8 cellular contexts compared by ENCODE assay signal in genomic region chr6:53979468-53980067, GRCh38.
DNase-seq lines count a peak whose midpoint lies in the region; ATAC-seq and TF ChIP-seq lines count a peak whose summit lies in the region.

No MANE protein-coding gene starts in this region.

- no peak for ATAC-seq in WTC11
- no peak for ATAC-seq in GM18505 (IDR thresholded peaks at IDR 0.05; ENCODE audit: unreplicated experiment)

- no peak overlapping the region for H3K27ac Mint-ChIP-seq in WTC11
- no peak overlapping the region for H3K27ac Mint-ChIP-seq in activated T-helper 1 cell treated with anti-CD3 and anti-CD28 coated beads, Interleukin-12 subunit alpha, Interleukin-12 subunit beta, Interleukin-2, Interleukin-4 antibody, amounts not matched to agents 30 ng/mL and 10 ng/mL and 1 ng/mL, durations not matched to agents 14 hours and 24 hours and 36 hours

- POLR2A ChIA-PET in WTC11 (lab: Charles Lee) = no interaction called here

- no peaks in the 10 kb centered on the region for H3K4me1 Mint-ChIP-seq in WTC11
- H3K4me1 Mint-ChIP-seq in activated T-helper 1 cell treated with anti-CD3 and anti-CD28 coated beads, Interleukin-12 subunit alpha, Interleukin-12 subunit beta, Interleukin-2, Interleukin-4 antibody, amounts not matched to agents 30 ng/mL and 10 ng/mL and 1 ng/mL, durations not matched to agents 14 hours and 24 hours and 36 hours (ENCODE audit: low read depth) = no peaks in the 10 kb centered on the region

- CTCF ChIA-PET in WTC11 (lab: Charles Lee) = no interaction called here

- TF ChIP-seq CTCF in AG10803 (conservative IDR thresholded peaks at IDR 0.05; ENCODE audit: low read length) (peak; percentile 93), GM12864 (IDR thresholded peaks at IDR 0.05; ENCODE audit: low read depth, low read length, missing control alignments) (peak; percentile 64), NB4 (IDR thresholded peaks at IDR 0.05; ENCODE audit: low read depth, low read length) (peak; percentile 63), WTC11 (IDR thresholded peaks at IDR 0.05) (peak; percentile 61)

- peaks cover 8% of the 10 kb centered on the region for H3K9me3 Mint-ChIP-seq in WTC11
- no peaks in the 10 kb centered on the region for H3K9me3 Mint-ChIP-seq in activated T-helper 1 cell treated with anti-CD3 and anti-CD28 coated beads, Interleukin-12 subunit alpha, Interleukin-12 subunit beta, Interleukin-2, Interleukin-4 antibody, amounts not matched to agents 30 ng/mL and 10 ng/mL and 1 ng/mL, durations not matched to agents 14 hours and 24 hours and 36 hours

- H3K27me3 Mint-ChIP-seq in WTC11 (ENCODE audit: low read depth) = no peaks in the 10 kb centered on the region
- H3K27me3 Mint-ChIP-seq in activated T-helper 1 cell treated with anti-CD3 and anti-CD28 coated beads, Interleukin-12 subunit alpha, Interleukin-12 subunit beta, Interleukin-2, Interleukin-4 antibody, amounts not matched to agents 30 ng/mL and 10 ng/mL and 1 ng/mL, durations not matched to agents 14 hours and 24 hours and 36 hours (ENCODE audit: insufficient read depth) = no peaks in the 10 kb centered on the region

- no peaks in the 10 kb centered on the region for H3K36me3 Mint-ChIP-seq in WTC11
- no peaks in the 10 kb centered on the region for H3K36me3 Mint-ChIP-seq in activated T-helper 1 cell treated with anti-CD3 and anti-CD28 coated beads, Interleukin-12 subunit alpha, Interleukin-12 subunit beta, Interleukin-2, Interleukin-4 antibody, amounts not matched to agents 30 ng/mL and 10 ng/mL and 1 ng/mL, durations not matched to agents 14 hours and 24 hours and 36 hours (ENCODE audit: low read depth)

- TF ChIP-seq POLR2A in NB4 (IDR thresholded peaks at IDR 0.05; ENCODE audit: extremely low read depth, insufficient read length) = no peak
- TF ChIP-seq POLR2A in GM18505 (IDR thresholded peaks at IDR 0.05; ENCODE audit: borderline replicate concordance, extremely low read depth, insufficient read depth, insufficient read length) = no peak

- DNase-seq in AG10803 (ENCODE audit: low read depth) (peak; percentile 52), GM12864 (ENCODE audit: low read depth) (peak; percentile 19), NB4 (ENCODE audit: low read depth) (peak; percentile 57), WTC11 (ENCODE audit: low spot score) (no peak), iris pigment epithelial cell (ENCODE audit: low read depth) (peak; percentile 42), OCI-M2 (lab: John Stamatoyannopoulos, UW; ENCODE audit: unreplicated experiment) (no peak)
- no peak for DNase-seq in activated T-helper 1 cell treated with anti-CD3 and anti-CD28 coated beads, Interleukin-12 subunit alpha, Interleukin-12 subunit beta, Interleukin-2, Interleukin-4 antibody, amounts not matched to agents 30 ng/mL and 10 ng/mL and 1 ng/mL, durations not matched to agents 14 hours and 24 hours and 36 hours (ENCODE audit: low spot score)

- H3K4me3 ChIP-seq in AG10803 (ENCODE audit: low read length) (no peak overlapping the region), GM12864 (ENCODE audit: low read depth, low read length) (no peak overlapping the region), NB4 (ENCODE audit: low read depth, low read length) (no peak overlapping the region)

- intact Hi-C loops in activated T-helper 1 cell treated with anti-CD3 and anti-CD28 coated beads, Interleukin-12 subunit alpha, Interleukin-12 subunit beta, Interleukin-2, Interleukin-4 antibody, amounts not matched to agents 30 ng/mL and 10 ng/mL and 1 ng/mL, durations not matched to agents 14 hours and 24 hours and 36 hours (cut with micrococcal nuclease) = loop anchor here (5.0 kb wide), 1 partner anchor 1088 kb away; no protein-coding TSS in a partner anchor

- H3K4me3 Mint-ChIP-seq in WTC11 = no peak overlapping the region
- H3K4me3 Mint-ChIP-seq in activated T-helper 1 cell treated with anti-CD3 and anti-CD28 coated beads, Interleukin-12 subunit alpha, Interleukin-12 subunit beta, Interleukin-2, Interleukin-4 antibody, amounts not matched to agents 30 ng/mL and 10 ng/mL and 1 ng/mL, durations not matched to agents 14 hours and 24 hours and 36 hours = no peak overlapping the region

TF ChIP-seq in WTC11, 78 proteins besides CTCF, POLR2A, EP300 and RAD21:
- TF ChIP-seq HMGXB4 (CRISPR knock-in tag; IDR thresholded peaks at IDR 0.05) (no peak), SMAD4 (CRISPR knock-in tag; IDR thresholded peaks at IDR 0.05) (no peak), ZNF138 (CRISPR knock-in tag; conservative IDR thresholded peaks at IDR 0.05) (no peak)

Comparison
In these comparisons a context has a peak if more than half of its experiments do, and no peak if none do; other contexts are left out.
1. DNase-seq: peak in AG10803 (single experiment), GM12864 (single experiment), NB4 (single experiment) and iris pigment epithelial cell (single experiment); none in WTC11 (single experiment), OCI-M2 (single experiment) and activated T-helper 1 cell treated with anti-CD3 and anti-CD28 coated beads, Interleukin-12 subunit alpha, Interleukin-12 subunit beta, Interleukin-2, Interleukin-4 antibody, amounts not matched to agents 30 ng/mL and 10 ng/mL and 1 ng/mL, durations not matched to agents 14 hours and 24 hours and 36 hours (single experiment).
2. Peak in every context shown above with its lines, with median percentiles within 50 percentile points of each other: CTCF ChIP-seq.